Comparison of ENCODE assay signal across 13 cellular contexts in the genomic region with DNA sequence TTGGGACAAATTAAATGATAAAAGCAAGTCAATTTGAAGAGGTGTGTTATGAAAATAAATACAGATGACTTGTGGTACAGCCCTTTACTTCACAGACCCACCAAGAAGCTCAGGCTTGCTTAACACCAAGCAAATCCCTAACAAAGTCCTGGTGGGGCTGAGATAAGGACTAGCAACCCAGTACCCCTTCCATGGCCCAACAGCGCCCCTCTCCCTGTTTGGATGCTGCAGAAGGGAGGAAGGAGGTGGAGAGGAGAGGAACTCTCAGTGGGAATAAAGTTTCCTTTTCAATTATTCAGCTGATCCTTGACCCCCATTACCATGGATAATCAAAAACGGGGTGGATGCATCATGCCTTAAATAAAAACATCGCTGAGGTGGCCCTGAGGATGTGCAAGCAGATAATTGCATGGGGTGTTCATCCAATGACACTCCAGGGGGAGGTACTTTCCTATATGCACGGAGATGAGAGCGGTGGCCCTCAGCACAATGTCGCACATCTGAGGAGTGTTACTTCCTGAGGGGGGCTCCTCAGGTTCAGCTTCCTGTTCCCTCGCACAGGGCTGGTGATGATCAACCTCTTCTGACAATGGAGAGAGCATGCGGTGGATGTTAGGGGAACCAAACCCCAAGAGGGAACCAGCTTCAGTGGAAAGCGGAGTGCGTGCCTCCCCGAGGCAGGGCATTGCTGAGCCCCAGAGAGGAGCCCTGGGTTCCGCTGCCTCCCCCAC. TPM values are rescaled to one million over a fixed set of nuclear protein-coding genes. Genes with fewer than 3 reads are reported as not detected.
A peak's percentile ranks its signal among the peaks of the same experiment; 100 is the strongest.
DNase-seq lines count a peak whose midpoint lies in the region; ATAC-seq, FAIRE-seq and TF ChIP-seq lines count a peak whose summit lies in the region.
"Had no signal": no experiment of that assay in that cellular context is flagged by ENCODE, and none has a peak within 500 bp of the region (broad histone marks: within the 10 kb centered on the region; RNA-seq: fewer than 3 reads in every experiment).

No MANE protein-coding gene starts in this region.

- 27% methylated on average over 5 of the region's 12 CpGs for WGBS in HepG2 (ENCODE audit: low lambda C conversion rate)
- 27% methylated on average over 12 of the region's 12 CpGs for WGBS in thymus

- no peaks in the 10 kb centered on the region for H3K36me3 ChIP-seq in HepG2 (replicated peaks in 1 of 2; ENCODE audit: control insufficient read depth in 1 of 2, insufficient read depth in 2 of 2, low read length in 2 of 2)
- H3K36me3 ChIP-seq in thymus (ENCODE audit: control insufficient read depth, insufficient read depth), result no peaks in the 10 kb centered on the region

- H3K9me3 Mint-ChIP-seq in activated T-cell treated with anti-CD3 and anti-CD28 coated beads, Interleukin-2, amount 50 U/mL, for 4 hours, result no peaks in the 10 kb centered on the region

- H3K4me3 ChIP-seq in HepG2 (replicated peaks in 1 of 3; ENCODE audit: insufficient read depth in 1 of 3, low read depth in 2 of 3, low read length in 3 of 3) (no peak overlapping the region), thymus (ENCODE audit: low read length) (peak overlapping the region; percentile 1), dorsolateral prefrontal cortex (no peak overlapping the region)
- H3K4me3 ChIP-seq: A549 had no signal

- H2AFZ ChIP-seq in HepG2 (ENCODE audit: low read length), result no peak overlapping the region

- DNase-seq in NCI-H748 (lab: John Stamatoyannopoulos, UW; ENCODE audit: unreplicated experiment) (peak; percentile 15), NCI-H748 treated with DMSO at 0.1 percent for 48 hours (lab: John Stamatoyannopoulos, UW) (no peak), HepG2 (ENCODE audit: low spot score) (no peak), dorsolateral prefrontal cortex (no peak), iPS-NIHi11 (ENCODE audit: low spot score) (no peak), T1000 (lab: John Stamatoyannopoulos, UW) (no peak)
- DNase-seq in activated T-cell treated with anti-CD3 and anti-CD28 coated beads, Interleukin-2, amount 50 U/mL, for 4 hours, result peak; percentile 38

- peak; percentile 83 to 86 for ATAC-seq in activated T-cell treated with anti-CD3 and anti-CD28 coated beads, Interleukin-2, amount 50 U/mL, for 4 hours
- ATAC-seq in HepG2, result peak; percentile 54; the same call in 2 of the 3 replicates
- ATAC-seq: A549 had no signal

- BruUV-seq in HepG2 (replicated peaks; lab: Mats Ljungman, UMichigan), result no TSS peak

- H3K4me1 ChIP-seq in HepG2 (ENCODE audit: insufficient read depth, low read length), result no peaks in the 10 kb centered on the region
- H3K4me1 ChIP-seq in thymus (ENCODE audit: control insufficient read depth, insufficient read depth, low read length), result peaks cover 31% of the 10 kb centered on the region

- no peak for TF ChIP-seq EP300 in HepG2 (IDR thresholded peaks at IDR 0.05; ENCODE audit: low read depth in 2 of 2, low read length in 2 of 2)
- no peak for TF ChIP-seq EP300 in HepG2 (CRISPR knock-in tag; IDR thresholded peaks at IDR 0.05; ENCODE audit: borderline replicate concordance)

- POLR2A ChIA-PET in HepG2 (lab: Yijun Ruan, JAX), result no interaction called here

- FAIRE-seq in HepG2 (lab: Jason Lieb, UNC), result no peak
- FAIRE-seq: A549, colon, GM12891, islet of Langerhans had no signal

- H3K36me3 Mint-ChIP-seq in activated T-cell treated with anti-CD3 and anti-CD28 coated beads, Interleukin-2, amount 50 U/mL, for 4 hours (ENCODE audit: insufficient read depth), result peaks cover 7% of the 10 kb centered on the region

- H3K9me3 ChIP-seq in HepG2 (ENCODE audit: low read length) (no peaks in the 10 kb centered on the region), thymus (ENCODE audit: control insufficient read depth) (no peaks in the 10 kb centered on the region)
- H3K9me3 ChIP-seq: A549 had no signal

- CTCF ChIA-PET in HepG2 (lab: Yijun Ruan, JAX; ENCODE audit: low intra/inter-chr PET ratio, low total read pairs), result no interaction called here

- H3K27me3 ChIP-seq in HepG2 (ENCODE audit: control insufficient read depth in 1 of 2, insufficient read depth in 2 of 2, low read length in 2 of 2) (peaks cover 2 to 27% of the 10 kb centered on the region in 2 experiments), thymus (ENCODE audit: control insufficient read depth, insufficient read depth) (no peaks in the 10 kb centered on the region), dorsolateral prefrontal cortex (no peaks in the 10 kb centered on the region)

- peak overlapping the region; percentile 86 for H3K4me3 Mint-ChIP-seq in activated T-cell treated with anti-CD3 and anti-CD28 coated beads, Interleukin-2, amount 50 U/mL, for 4 hours

- H3K79me2 ChIP-seq in HepG2 (ENCODE audit: insufficient read depth, low read length), result no peaks in the 10 kb centered on the region

- H3K9ac ChIP-seq in HepG2 (ENCODE audit: insufficient read depth, low read depth, low read length), result no peak overlapping the region

- H4K20me1 ChIP-seq in HepG2 (ENCODE audit: insufficient read depth, low read length), result no peaks in the 10 kb centered on the region

- no peak overlapping the region for H3K4me2 ChIP-seq in HepG2 (ENCODE audit: low read depth, low read length)
- H3K4me2 ChIP-seq: A549 had no signal

- peaks cover 92% of the 10 kb centered on the region for H3K4me1 Mint-ChIP-seq in activated T-cell treated with anti-CD3 and anti-CD28 coated beads, Interleukin-2, amount 50 U/mL, for 4 hours (ENCODE audit: low read depth)

- TF ChIP-seq RAD21 in HepG2 (CRISPR knock-in tag; IDR thresholded peaks at IDR 0.05), result no peak

- no peak for TF ChIP-seq POLR2A in HepG2 (IDR thresholded peaks at IDR 0.05; ENCODE audit: insufficient read depth in 1 of 2, low read depth in 2 of 2, low read length in 2 of 2)

- H3K27ac ChIP-seq in HepG2 (ENCODE audit: extremely low read length, insufficient read depth, low read length) (no peak overlapping the region), thymus (ENCODE audit: low read depth) (peak overlapping the region; percentile 62), dorsolateral prefrontal cortex (no peak overlapping the region)
- H3K27ac ChIP-seq: A549 had no signal

- TF ChIP-seq CTCF in HepG2 (CRISPR knock-in tag; IDR thresholded peaks at IDR 0.05), result peak; percentile 41
- TF ChIP-seq CTCF in dorsolateral prefrontal cortex (IDR thresholded peaks at IDR 0.05 in 54 of 56, conservative IDR thresholded peaks at IDR 0.05 in 2 of 56; ENCODE audit: low read depth in 1 of 56, partially characterized antibody in 56 of 56), result no peak

- in situ Hi-C loops in HepG2 (cut with HindIII; ENCODE audit: extremely low pct_ligation_motif_present, low pct_unique_long_range_greater_than_20kb), result no loop called here

- intact Hi-C loops in HepG2 (cut with micrococcal nuclease; ENCODE audit: unreplicated experiment), result no loop called here
- intact Hi-C loops in dorsolateral prefrontal cortex (cut with DNase I), result no loop called here

- H3K27me3 Mint-ChIP-seq in activated T-cell treated with anti-CD3 and anti-CD28 coated beads, Interleukin-2, amount 50 U/mL, for 4 hours (ENCODE audit: low read depth), result no peaks in the 10 kb centered on the region

TF ChIP-seq in HepG2, 621 proteins besides CTCF, POLR2A, EP300 and RAD21:
- no peak for TF ChIP-seq HOXA3 (CRISPR knock-in tag; IDR thresholded peaks at IDR 0.05)
- peak; percentile 64 for TF ChIP-seq STAG1 (CRISPR knock-in tag; IDR thresholded peaks at IDR 0.05)
- TF ChIP-seq HOXA9 (CRISPR knock-in tag; IDR thresholded peaks at IDR 0.05; ENCODE audit: borderline replicate concordance), result no peak

RNA-seq across cellular contexts. Expression of a gene that starts 4.4 kb away (rescaled TPM):
- 1 to 10 TPM; 1.8 to 2.5 (median 2.2) TPM for total RNA-seq in activated T-cell treated with anti-CD3 and anti-CD28 coated beads, Interleukin-2, amount 50 U/mL, for 4 hours
- total RNA-seq in HepG2 (2016; rRNA removed; fragmentation: Illumina TruSeq; extraction: Trizol) (not detected in 2 replicates), dorsolateral prefrontal cortex (10 to 100 TPM in 1 of 120 experiments, 1 to 10 TPM in 119; 1.3 to 10.7 (median 5.6) TPM)
- not detected in 2 replicates for total RNA-seq in HepG2 (2016; cell fraction: cytosol; rRNA removed; fragmentation: Illumina TruSeq; extraction: Trizol; ENCODE audit: low read depth)
- total RNA-seq in HepG2 (2016; cell fraction: insoluble cytoplasmic fraction; rRNA removed; fragmentation: Illumina TruSeq; extraction: Trizol), result not detected in 2 replicates
- not detected in 2 replicates for total RNA-seq in HepG2 (2016; cell fraction: membrane; rRNA removed; fragmentation: Illumina TruSeq; extraction: Trizol)
- not detected in 2 replicates for total RNA-seq in HepG2 (2016; cell fraction: nucleus; rRNA removed; fragmentation: Illumina TruSeq; extraction: Trizol)
- polyA plus RNA-seq in HepG2 (2011; rRNA removed) (not detected in 2 replicates), thymus (2.9 TPM)
- not detected in 2 replicates for polyA plus RNA-seq in HepG2 (2011; cell fraction: cytosol; rRNA removed)
- not detected in 2 replicates for polyA plus RNA-seq in HepG2 (2011; cell fraction: nucleus; rRNA removed)
- polyA plus RNA-seq in HepG2 (2012), result not detected in 2 replicates
- not detected in 2 replicates for polyA plus RNA-seq in HepG2 (2016; cell fraction: cytosol; fragmentation: Illumina TruSeq; extraction: Trizol; ENCODE audit: low read depth)
- not detected in 2 replicates for polyA plus RNA-seq in HepG2 (2016; cell fraction: insoluble cytoplasmic fraction; fragmentation: Illumina TruSeq; extraction: Trizol; ENCODE audit: low read depth)
- not detected in 2 replicates for polyA plus RNA-seq in HepG2 (2016; cell fraction: membrane; fragmentation: Illumina TruSeq; extraction: Trizol; ENCODE audit: low read depth)
- not detected in 2 replicates for polyA plus RNA-seq in HepG2 (2016; cell fraction: nucleus; fragmentation: Illumina TruSeq; extraction: Trizol; ENCODE audit: insufficient read depth, low read depth)
- not detected in 2 replicates for polyA minus RNA-seq in HepG2 (2011; rRNA and poly(A)+ RNA removed; ENCODE audit: low replicate concordance)
- not detected in 2 replicates for polyA minus RNA-seq in HepG2 (2011; cell fraction: cytosol; rRNA and poly(A)+ RNA removed)
- polyA minus RNA-seq in HepG2 (2011; cell fraction: nucleus; rRNA and poly(A)+ RNA removed), result not detected in 2 replicates
- total RNA-seq: LHCN-M2 had no signal
- polyA plus RNA-seq: A549 had no signal

Comparison
In these comparisons a context has a peak if more than half of its experiments do, and no peak if none do; other contexts are left out.
1. DNase-seq: peak in NCI-H748 (single experiment) and activated T-cell treated with anti-CD3 and anti-CD28 coated beads, Interleukin-2, amount 50 U/mL, for 4 hours (single experiment); none in NCI-H748 treated with DMSO at 0.1 percent for 48 hours (single experiment), HepG2 (single experiment), dorsolateral prefrontal cortex (0 of 10), iPS-NIHi11 (single experiment) and T1000 (single experiment).